34 cellular contexts compared by ENCODE assay signal in the genomic region with DNA sequence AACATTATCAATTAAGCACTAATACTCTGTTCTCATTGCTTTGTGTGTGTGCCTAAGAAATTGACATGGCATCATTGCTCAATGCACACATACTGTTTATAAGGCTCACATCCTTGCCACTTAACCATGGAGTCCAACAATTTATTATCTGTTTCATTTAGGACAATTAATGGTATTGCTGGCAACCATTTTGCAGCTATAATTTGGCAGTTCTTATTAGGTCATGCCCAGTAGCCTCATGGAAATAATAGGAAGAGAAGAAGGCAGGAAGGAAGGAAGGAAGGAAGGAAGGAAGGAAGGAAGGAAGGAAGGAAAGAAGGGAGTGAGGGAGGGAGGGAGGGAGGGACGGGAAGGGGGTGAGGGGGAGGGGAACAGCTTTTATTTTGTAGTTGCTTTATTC.
A peak's percentile ranks its signal among the peaks of the same experiment; 100 is the strongest.
DNase-seq lines count a peak whose midpoint lies in the region; ATAC-seq, FAIRE-seq and TF ChIP-seq lines count a peak whose summit lies in the region.
"Had no signal": no experiment of that assay in that cellular context is flagged by ENCODE, and none has a peak within 500 bp of the region (broad histone marks: within the 10 kb centered on the region; RNA-seq: fewer than 3 reads in every experiment).

No MANE protein-coding gene starts in this region.

- TF ChIP-seq CTCF in A673 (conservative IDR thresholded peaks at IDR 0.05; ENCODE audit: low read depth, low read length) (no peak), D721Med (IDR thresholded peaks at IDR 0.05; ENCODE audit: insufficient read depth, missing control alignments) (no peak), mucosa of descending colon (IDR thresholded peaks at IDR 0.05) (no peak)

- no peaks in the 10 kb centered on the region for H3K4me1 Mint-ChIP-seq in T-helper 17 cell
- H3K4me1 Mint-ChIP-seq: B cell; CD14-positive monocyte; CD4-positive, alpha-beta memory T cell; CD4-positive, CD25-positive, alpha-beta regulatory T cell; CD8-positive, alpha-beta memory T cell had no signal

- peaks cover 2% of the 10 kb centered on the region for H3K36me3 Mint-ChIP-seq in T-helper 17 cell (ENCODE audit: low read depth)
- H3K36me3 Mint-ChIP-seq: CD14-positive monocyte; CD4-positive, alpha-beta memory T cell; CD4-positive, CD25-positive, alpha-beta regulatory T cell; CD8-positive, alpha-beta memory T cell; CD8-positive, alpha-beta T cell had no signal

- no peak overlapping the region for H3K4me3 ChIP-seq in A673 (ENCODE audit: low read depth, low read length, poor library complexity, severe bottlenecking)
- peak overlapping the region; percentile 31 for H3K4me3 ChIP-seq in SK-N-MC
- no peak overlapping the region for H3K4me3 ChIP-seq in mucosa of descending colon
- H3K4me3 ChIP-seq: A549; BLaER1; BLaER1 treated with 17β-estradiol and CSF1 and Interleukin-3, amounts not matched to agents 10 nM and 100 nM had no signal

- no peak overlapping the region for H3K27ac Mint-ChIP-seq in T-helper 17 cell
- H3K27ac Mint-ChIP-seq: B cell; CD14-positive monocyte; CD4-positive, alpha-beta memory T cell; CD4-positive, alpha-beta T cell; CD4-positive, CD25-positive, alpha-beta regulatory T cell; CD8-positive, alpha-beta memory T cell; CD8-positive, alpha-beta T cell had no signal

- CTCF ChIA-PET in A673 (lab: Charles Lee): interaction anchor here (0.6 kb wide), 1 partner anchor 641 kb away, joined by 5 read pairs; no protein-coding TSS in a partner anchor

- DNase-seq in A673 (ENCODE audit: low spot score) (peak; percentile 77), D721Med (ENCODE audit: insufficient read length, low spot score) (no peak), SK-N-MC (ENCODE audit: low read depth, low spot score) (peak; percentile 84), mucosa of descending colon (no peak), activated gamma-delta T cell treated with Interleukin-2 at 50 U/mL for 16 hours (no peak), T-helper 17 cell (no peak)
- DNase-seq: 8988T; ACHN; AML-193; BE2C; C1 segment of cervical spinal cord; Caco-2; Calu3; CD4-positive, alpha-beta memory T cell; CD4-positive, alpha-beta T cell; CD4-positive, CD25-positive, alpha-beta regulatory T cell; CD8-positive, alpha-beta memory T cell; CD8-positive, alpha-beta T cell; COR-L47; DMS 273 treated with DMSO at 0.1 percent for 48 hours; DMS153; DMS53; DMS79; DMS79 treated with DMSO at 0.1 percent for 48 hours; DND-41; EL had no signal

- H3K36me3 ChIP-seq in A673 (ENCODE audit: insufficient read depth, low read length, poor library complexity, severe bottlenecking): no peaks in the 10 kb centered on the region
- H3K36me3 ChIP-seq in SK-N-MC (ENCODE audit: insufficient read depth, low read length): no peaks in the 10 kb centered on the region
- H3K36me3 ChIP-seq in mucosa of descending colon (ENCODE audit: low read depth): no peaks in the 10 kb centered on the region
- H3K36me3 ChIP-seq: BE2C; BLaER1; BLaER1 treated with 17β-estradiol and CSF1 and Interleukin-3, amounts not matched to agents 10 nM and 100 nM had no signal

- peak; percentile 35 for FAIRE-seq in D721Med (lab: Jason Lieb, UNC)
- FAIRE-seq: A204.1, A549 had no signal

- H3K9ac ChIP-seq in SK-N-MC (ENCODE audit: insufficient read length): no peak overlapping the region
- H3K9ac ChIP-seq: BLaER1; BLaER1 treated with 17β-estradiol and CSF1 and Interleukin-3, amounts not matched to agents 10 nM and 100 nM had no signal

- peaks cover 9% of the 10 kb centered on the region for H3K27me3 Mint-ChIP-seq in T-helper 17 cell
- H3K27me3 Mint-ChIP-seq: B cell; CD4-positive, alpha-beta T cell had no signal

- H3K9me3 ChIP-seq in A673 (ENCODE audit: low read depth, low read length, poor library complexity, severe bottlenecking) (no peaks in the 10 kb centered on the region), SK-N-MC (ENCODE audit: low read depth, low read length) (no peaks in the 10 kb centered on the region), mucosa of descending colon (no peaks in the 10 kb centered on the region), T-helper 17 cell (ENCODE audit: control insufficient read depth, low read length, poor library complexity, severe bottlenecking) (no peaks in the 10 kb centered on the region)
- H3K9me3 ChIP-seq: A549, BE2C, BLaER1, Caco-2 had no signal

- no peak for ATAC-seq in mucosa of descending colon
- ATAC-seq in T-helper 17 cell: no peak
- ATAC-seq: A549; CD8-positive, alpha-beta T cell had no signal

- H3K4me1 ChIP-seq in A673 (ENCODE audit: insufficient read depth, low read length, poor library complexity, severe bottlenecking): peaks cover 11% of the 10 kb centered on the region
- no peaks in the 10 kb centered on the region for H3K4me1 ChIP-seq in mucosa of descending colon (ENCODE audit: low read depth)
- H3K4me1 ChIP-seq: A549; BE2C; BLaER1; BLaER1 treated with 17β-estradiol and CSF1 and Interleukin-3, amounts not matched to agents 10 nM and 100 nM; Caco-2 had no signal

- H3K27me3 ChIP-seq in A673 (replicated peaks; ENCODE audit: insufficient read depth, low read depth, low read length, poor library complexity): no peaks in the 10 kb centered on the region
- H3K27me3 ChIP-seq: BE2C; BLaER1; BLaER1 treated with 17β-estradiol and CSF1 and Interleukin-3, amounts not matched to agents 10 nM and 100 nM had no signal

- peak overlapping the region; percentile 74 for H3K27ac ChIP-seq in A673 (ENCODE audit: low read depth, low read length, poor library complexity, severe bottlenecking)
- H3K27ac ChIP-seq in SK-N-MC: peak overlapping the region; percentile 96
- H3K27ac ChIP-seq: 22Rv1; A549; BLaER1; BLaER1 treated with 17β-estradiol and CSF1 and Interleukin-3, amounts not matched to agents 10 nM and 100 nM; C4-2B had no signal

- POLR2A ChIA-PET in A673 (lab: Charles Lee; ENCODE audit: low non-redundant PET): interaction anchor here (0.6 kb wide), 4 partner anchors 147 to 641 kb away, joined by 3 to 8 read pairs (median 6); no protein-coding TSS in a partner anchor

- no peak overlapping the region for H3K4me3 Mint-ChIP-seq in T-helper 17 cell
- H3K4me3 Mint-ChIP-seq: B cell; CD14-positive monocyte; CD4-positive, alpha-beta memory T cell; CD4-positive, alpha-beta T cell; CD4-positive, CD25-positive, alpha-beta regulatory T cell; CD8-positive, alpha-beta memory T cell; CD8-positive, alpha-beta T cell had no signal

- intact Hi-C loops in A673 (cut with micrococcal nuclease; ENCODE audit: unreplicated experiment): no loop called here
- intact Hi-C loops in mucosa of descending colon (cut with DNase I, micrococcal nuclease): no loop called here

- no TSS peak for BruUV-seq in A673 (replicated peaks; lab: Mats Ljungman, UMichigan)

Comparison
In these comparisons a context has a peak if more than half of its experiments do, and no peak if none do; other contexts are left out.
1. DNase-seq: peak in A673 (single experiment) and SK-N-MC (single experiment); none in D721Med (single experiment), mucosa of descending colon (0 of 3), activated gamma-delta T cell treated with Interleukin-2 at 50 U/mL for 16 hours (single experiment) and T-helper 17 cell (0 of 3).